ENCODE assay signal across 8 cellular contexts in the genomic region with DNA sequence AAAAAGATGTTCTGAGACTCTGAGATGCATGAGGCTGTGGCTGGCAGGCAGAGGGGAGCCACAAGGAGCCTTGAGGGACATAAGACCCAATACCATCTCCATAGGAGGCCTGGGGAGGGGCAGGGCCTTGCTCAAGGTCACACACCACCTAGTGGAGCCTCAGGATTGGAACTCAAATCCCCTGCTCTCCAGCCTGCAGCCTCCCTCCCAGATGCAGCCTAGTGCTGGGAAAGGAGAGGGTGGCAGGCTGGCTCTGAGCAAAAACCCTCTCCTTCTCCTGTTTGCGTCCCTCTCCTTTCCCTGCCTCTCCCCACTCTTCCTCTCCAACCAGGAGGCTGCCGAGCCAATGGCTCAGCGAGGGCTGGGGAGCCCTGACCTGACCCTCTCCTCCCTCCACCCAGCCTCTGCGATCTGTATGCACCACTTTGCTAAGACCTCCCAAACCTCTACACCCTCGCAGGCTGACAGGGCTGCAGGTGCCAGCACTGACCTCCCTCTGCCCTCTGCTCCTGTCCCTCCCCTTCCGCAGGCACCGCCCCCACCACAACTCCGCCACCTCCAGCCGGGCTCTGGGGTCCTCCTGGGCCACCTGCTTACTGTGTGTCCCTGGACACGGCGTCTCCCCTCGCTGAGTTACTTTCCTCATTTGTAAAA. TPM values are rescaled to one million over a fixed set of nuclear protein-coding genes. Genes with fewer than 3 reads are reported as not detected.
A peak's percentile ranks its signal among the peaks of the same experiment; 100 is the strongest.
DNase-seq lines count a peak whose midpoint lies in the region; ATAC-seq and TF ChIP-seq lines count a peak whose summit lies in the region.

No MANE protein-coding gene starts in this region.

- peak overlapping the region; percentile 73 for H3K27ac Mint-ChIP-seq in glutamatergic neuron (ENCODE audit: unreplicated experiment)

- H3K27ac ChIP-seq in rectal smooth muscle tissue (ENCODE audit: low read depth, low read length): no peak overlapping the region

- H3K4me1 ChIP-seq in rectal smooth muscle tissue (ENCODE audit: control insufficient read depth, insufficient read depth, low read length): peaks cover 2% of the 10 kb centered on the region

- peak overlapping the region; percentile 29 for H3K4me3 ChIP-seq in rectal smooth muscle tissue (ENCODE audit: low read length)

- H3K9me3 Mint-ChIP-seq in glutamatergic neuron (ENCODE audit: unreplicated experiment): peaks cover 15% of the 10 kb centered on the region

- H3K36me3 ChIP-seq in rectal smooth muscle tissue (ENCODE audit: control insufficient read depth, insufficient read depth, low read length): no peaks in the 10 kb centered on the region

- H3K4me1 Mint-ChIP-seq in glutamatergic neuron (ENCODE audit: low read depth, unreplicated experiment): peaks cover 7% of the 10 kb centered on the region

- peaks cover 25% of the 10 kb centered on the region for H3K27me3 Mint-ChIP-seq in glutamatergic neuron (ENCODE audit: unreplicated experiment)

- H3K4me3 Mint-ChIP-seq in glutamatergic neuron (ENCODE audit: unreplicated experiment): peak overlapping the region; percentile 86

- H3K36me3 Mint-ChIP-seq in glutamatergic neuron (ENCODE audit: unreplicated experiment): no peaks in the 10 kb centered on the region

- no peak for ATAC-seq in HG03025 (IDR thresholded peaks at IDR 0.05; ENCODE audit: low FRiP score, unreplicated experiment)
- no peak for ATAC-seq in GM19328 (IDR thresholded peaks at IDR 0.05; ENCODE audit: unreplicated experiment)

- H3K9ac ChIP-seq in rectal smooth muscle tissue (ENCODE audit: low read length): no peak overlapping the region

- peaks cover 10% of the 10 kb centered on the region for H3K27me3 ChIP-seq in rectal smooth muscle tissue (ENCODE audit: control insufficient read depth, insufficient read depth, low read length)

- no peak for TF ChIP-seq CTCF in glutamatergic neuron (IDR thresholded peaks at IDR 0.05; ENCODE audit: partially characterized antibody, unreplicated experiment)

- peak; percentile 60 for DNase-seq in activated CD8-positive, alpha-beta memory T cell treated with anti-CD3 and anti-CD28 coated beads for 24 hours
- DNase-seq in activated CD8-positive, alpha-beta memory T cell treated with anti-CD3 and anti-CD28 coated beads, Interleukin-2, amount 50 U/mL, for 4 hours: no peak
- peak; percentile 11 for DNase-seq in SW480 (ENCODE audit: low spot score)
- DNase-seq in glutamatergic neuron: peak; percentile 56
- no peak for DNase-seq in COR-L47 (lab: John Stamatoyannopoulos, UW)

RNA-seq across cellular contexts. Expression of gene IGLL1, which starts 14.7 kb away (rescaled TPM):
- total RNA-seq in glutamatergic neuron (ENCODE audit: unreplicated experiment): not detected

Comparison
In these comparisons a context has a peak if more than half of its experiments do, and no peak if none do; other contexts are left out.
1. DNase-seq: peak in activated CD8-positive, alpha-beta memory T cell treated with anti-CD3 and anti-CD28 coated beads for 24 hours (single experiment), SW480 (single experiment) and glutamatergic neuron (single experiment); none in activated CD8-positive, alpha-beta memory T cell treated with anti-CD3 and anti-CD28 coated beads, Interleukin-2, amount 50 U/mL, for 4 hours (single experiment) and COR-L47 (single experiment).